In the genomic region with DNA sequence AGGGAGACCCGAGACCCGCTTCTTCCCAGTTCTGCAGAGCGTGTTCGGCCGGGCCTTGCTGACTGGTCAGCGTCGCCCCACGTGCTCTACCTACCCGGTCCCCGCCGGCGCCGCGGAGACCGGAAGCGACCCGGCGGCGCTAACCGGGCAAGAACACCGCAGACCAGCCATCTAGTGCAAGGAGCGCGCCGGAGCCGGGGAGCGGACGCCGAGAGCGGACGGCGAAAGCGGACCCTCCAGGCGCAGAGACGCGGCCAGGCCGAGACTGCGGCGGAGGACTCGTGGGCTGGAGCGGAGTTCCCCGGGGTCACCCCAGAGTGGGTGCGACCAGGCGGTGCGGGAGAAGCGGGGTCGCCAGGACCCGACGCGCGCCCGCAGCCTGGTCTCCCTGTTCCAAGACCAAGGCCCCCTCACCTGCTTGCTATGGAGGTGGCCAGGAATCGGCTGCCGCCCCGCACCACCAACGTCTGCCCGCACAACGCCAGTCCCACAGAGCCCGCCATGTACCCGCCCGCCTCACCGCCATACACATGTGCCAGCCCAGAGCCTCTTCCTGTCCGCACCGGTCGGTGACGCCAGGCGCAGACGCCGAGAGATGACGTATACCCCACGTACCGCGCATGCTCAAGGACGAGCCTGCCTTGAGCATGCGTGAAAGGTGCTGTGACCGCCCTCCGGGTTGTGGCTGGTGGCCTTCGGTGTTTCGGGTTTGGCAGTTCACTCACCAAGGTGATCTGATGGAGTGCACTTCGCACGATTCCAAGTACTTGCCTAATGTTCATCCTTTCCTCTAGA, we compare ENCODE assay signal across 1 cellular context.
TF ChIP-seq lines count a peak whose summit lies in the region.

A gene with protein sequence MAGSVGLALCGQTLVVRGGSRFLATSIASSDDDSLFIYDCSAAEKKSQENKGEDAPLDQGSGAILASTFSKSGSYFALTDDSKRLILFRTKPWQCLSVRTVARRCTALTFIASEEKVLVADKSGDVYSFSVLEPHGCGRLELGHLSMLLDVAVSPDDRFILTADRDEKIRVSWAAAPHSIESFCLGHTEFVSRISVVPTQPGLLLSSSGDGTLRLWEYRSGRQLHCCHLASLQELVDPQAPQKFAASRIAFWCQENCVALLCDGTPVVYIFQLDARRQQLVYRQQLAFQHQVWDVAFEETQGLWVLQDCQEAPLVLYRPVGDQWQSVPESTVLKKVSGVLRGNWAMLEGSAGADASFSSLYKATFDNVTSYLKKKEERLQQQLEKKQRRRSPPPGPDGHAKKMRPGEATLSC (minus strand): TSS at position 547 of the 795 bp plus-strand sequence. CDS start 44 bp downstream, at position 503.

TF ChIP-seq in HepG2, 621 proteins besides CTCF, POLR2A, EP300 and RAD21 (continued from another document and continues in another):
- TF ChIP-seq, protein P1, sequence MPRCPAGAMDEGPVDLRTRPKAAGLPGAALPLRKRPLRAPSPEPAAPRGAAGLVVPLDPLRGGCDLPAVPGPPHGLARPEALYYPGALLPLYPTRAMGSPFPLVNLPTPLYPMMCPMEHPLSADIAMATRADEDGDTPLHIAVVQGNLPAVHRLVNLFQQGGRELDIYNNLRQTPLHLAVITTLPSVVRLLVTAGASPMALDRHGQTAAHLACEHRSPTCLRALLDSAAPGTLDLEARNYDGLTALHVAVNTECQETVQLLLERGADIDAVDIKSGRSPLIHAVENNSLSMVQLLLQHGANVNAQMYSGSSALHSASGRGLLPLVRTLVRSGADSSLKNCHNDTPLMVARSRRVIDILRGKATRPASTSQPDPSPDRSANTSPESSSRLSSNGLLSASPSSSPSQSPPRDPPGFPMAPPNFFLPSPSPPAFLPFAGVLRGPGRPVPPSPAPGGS (CRISPR knock-in tag; IDR thresholded peaks at IDR 0.05), result peak; percentile 37; the same call in 1 of the 2 replicates
- TF ChIP-seq, protein P2, sequence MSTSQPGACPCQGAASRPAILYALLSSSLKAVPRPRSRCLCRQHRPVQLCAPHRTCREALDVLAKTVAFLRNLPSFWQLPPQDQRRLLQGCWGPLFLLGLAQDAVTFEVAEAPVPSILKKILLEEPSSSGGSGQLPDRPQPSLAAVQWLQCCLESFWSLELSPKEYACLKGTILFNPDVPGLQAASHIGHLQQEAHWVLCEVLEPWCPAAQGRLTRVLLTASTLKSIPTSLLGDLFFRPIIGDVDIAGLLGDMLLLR (CRISPR knock-in tag; IDR thresholded peaks at IDR 0.05), result peak; percentile 99
- TF ChIP-seq MED1 (CRISPR knock-in tag; IDR thresholded peaks at IDR 0.05) (peak; percentile 47; the same call in 1 of the 2 replicates), CHD4 (IDR thresholded peaks at IDR 0.05; ENCODE audit: borderline replicate concordance, low read length) (no peak), ZNF331 (CRISPR knock-in tag; IDR thresholded peaks at IDR 0.05) (peak; percentile 53; the same call in 1 of the 2 replicates), REPIN1 (CRISPR knock-in tag; IDR thresholded peaks at IDR 0.05; ENCODE audit: borderline replicate concordance, low read depth) (peak; percentile 70; the same call in 1 of the 2 replicates), GLI4 (CRISPR knock-in tag; IDR thresholded peaks at IDR 0.05; ENCODE audit: borderline replicate concordance) (peak; percentile 77; the same call in 1 of the 2 replicates), NAIF1 (CRISPR knock-in tag; IDR thresholded peaks at IDR 0.05; ENCODE audit: borderline replicate concordance) (peak; percentile 78; the same call in 1 of the 2 replicates), ZNF790 (CRISPR knock-in tag; IDR thresholded peaks at IDR 0.05; ENCODE audit: borderline replicate concordance) (no peak; the same call in 1 of the 2 replicates), AKAP8 (CRISPR knock-in tag; IDR thresholded peaks at IDR 0.05) (no peak; the same call in 1 of the 2 replicates), CCDC6 (CRISPR knock-in tag; IDR thresholded peaks at IDR 0.05) (peak; percentile 88; the same call in 1 of the 2 replicates), HNRNPK (IDR thresholded peaks at IDR 0.05; ENCODE audit: low read depth, low read length, poor library complexity, severe bottlenecking) (peak; percentile 67), FOXA1 (IDR thresholded peaks at IDR 0.05) (no peak), FOXA1 (CRISPR knock-in tag; IDR thresholded peaks at IDR 0.05) (peak; percentile 13; the same call in 1 of the 2 replicates), YY1 (IDR thresholded peaks at IDR 0.05; ENCODE audit: insufficient read depth, insufficient replicate concordance, low read depth, low read length) (peak; percentile 86), RXRA (CRISPR knock-in tag; IDR thresholded peaks at IDR 0.05) (peak; percentile 2; the same call in 1 of the 2 replicates), ZNF296 (CRISPR knock-in tag; conservative IDR thresholded peaks at IDR 0.05) (no peak), NFYC (CRISPR knock-in tag; IDR thresholded peaks at IDR 0.05) (peak; percentile 79), RBFOX2 (IDR thresholded peaks at IDR 0.05; ENCODE audit: low read depth, low read length) (peak; percentile 98), KDM2A (CRISPR knock-in tag; IDR thresholded peaks at IDR 0.05; ENCODE audit: borderline replicate concordance, low read depth) (peak; percentile 95), ZNF777 (CRISPR knock-in tag; IDR thresholded peaks at IDR 0.05) (0 out of 2 replicates have a peak, but pooled peaks have one; percentile 34), ZNF468 (CRISPR knock-in tag; IDR thresholded peaks at IDR 0.05) (0 out of 2 replicates have a peak, but pooled peaks have one; percentile 61), SMAD1 (CRISPR knock-in tag; IDR thresholded peaks at IDR 0.05; ENCODE audit: borderline replicate concordance, low read depth) (peak; percentile 73), ZNF747 (CRISPR knock-in tag; IDR thresholded peaks at IDR 0.05; ENCODE audit: borderline replicate concordance) (no peak; the same call in 1 of the 2 replicates), ZMYM3 (CRISPR knock-in tag; IDR thresholded peaks at IDR 0.05) (no peak), BCL6 (CRISPR knock-in tag; IDR thresholded peaks at IDR 0.05) (0 out of 2 replicates have a peak, but pooled peaks have one; percentile 0), MYC (CRISPR knock-in tag; IDR thresholded peaks at IDR 0.05; ENCODE audit: borderline replicate concordance) (peak; percentile 98), NFE2 (CRISPR knock-in tag; IDR thresholded peaks at IDR 0.05) (no peak), ARNT (IDR thresholded peaks at IDR 0.05) (no peak), HNF4A (CRISPR knock-in tag; IDR thresholded peaks at IDR 0.05) (0 out of 2 replicates have a peak, but pooled peaks have one; percentile 3), ZNF260 (CRISPR knock-in tag; IDR thresholded peaks at IDR 0.05; ENCODE audit: borderline replicate concordance, low read depth) (no peak)
- TF ChIP-seq, protein P3, sequence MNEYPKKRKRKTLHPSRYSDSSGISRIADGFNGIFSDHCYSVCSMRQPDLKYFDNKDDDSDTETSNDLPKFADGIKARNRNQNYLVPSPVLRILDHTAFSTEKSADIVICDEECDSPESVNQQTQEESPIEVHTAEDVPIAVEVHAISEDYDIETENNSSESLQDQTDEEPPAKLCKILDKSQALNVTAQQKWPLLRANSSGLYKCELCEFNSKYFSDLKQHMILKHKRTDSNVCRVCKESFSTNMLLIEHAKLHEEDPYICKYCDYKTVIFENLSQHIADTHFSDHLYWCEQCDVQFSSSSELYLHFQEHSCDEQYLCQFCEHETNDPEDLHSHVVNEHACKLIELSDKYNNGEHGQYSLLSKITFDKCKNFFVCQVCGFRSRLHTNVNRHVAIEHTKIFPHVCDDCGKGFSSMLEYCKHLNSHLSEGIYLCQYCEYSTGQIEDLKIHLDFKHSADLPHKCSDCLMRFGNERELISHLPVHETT (CRISPR knock-in tag; conservative IDR thresholded peaks at IDR 0.05), result 0 out of 2 replicates have a peak, but pooled peaks have one; percentile 54
- TF ChIP-seq, protein P4, sequence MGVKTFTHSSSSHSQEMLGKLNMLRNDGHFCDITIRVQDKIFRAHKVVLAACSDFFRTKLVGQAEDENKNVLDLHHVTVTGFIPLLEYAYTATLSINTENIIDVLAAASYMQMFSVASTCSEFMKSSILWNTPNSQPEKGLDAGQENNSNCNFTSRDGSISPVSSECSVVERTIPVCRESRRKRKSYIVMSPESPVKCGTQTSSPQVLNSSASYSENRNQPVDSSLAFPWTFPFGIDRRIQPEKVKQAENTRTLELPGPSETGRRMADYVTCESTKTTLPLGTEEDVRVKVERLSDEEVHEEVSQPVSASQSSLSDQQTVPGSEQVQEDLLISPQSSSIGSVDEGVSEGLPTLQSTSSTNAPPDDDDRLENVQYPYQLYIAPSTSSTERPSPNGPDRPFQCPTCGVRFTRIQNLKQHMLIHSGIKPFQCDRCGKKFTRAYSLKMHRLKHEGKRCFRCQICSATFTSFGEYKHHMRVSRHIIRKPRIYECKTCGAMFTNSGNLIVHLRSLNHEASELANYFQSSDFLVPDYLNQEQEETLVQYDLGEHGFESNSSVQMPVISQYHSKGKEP (CRISPR knock-in tag; IDR thresholded peaks at IDR 0.05), result 0 out of 2 replicates have a peak, but pooled peaks have one; percentile 14
- TF ChIP-seq, protein P5, sequence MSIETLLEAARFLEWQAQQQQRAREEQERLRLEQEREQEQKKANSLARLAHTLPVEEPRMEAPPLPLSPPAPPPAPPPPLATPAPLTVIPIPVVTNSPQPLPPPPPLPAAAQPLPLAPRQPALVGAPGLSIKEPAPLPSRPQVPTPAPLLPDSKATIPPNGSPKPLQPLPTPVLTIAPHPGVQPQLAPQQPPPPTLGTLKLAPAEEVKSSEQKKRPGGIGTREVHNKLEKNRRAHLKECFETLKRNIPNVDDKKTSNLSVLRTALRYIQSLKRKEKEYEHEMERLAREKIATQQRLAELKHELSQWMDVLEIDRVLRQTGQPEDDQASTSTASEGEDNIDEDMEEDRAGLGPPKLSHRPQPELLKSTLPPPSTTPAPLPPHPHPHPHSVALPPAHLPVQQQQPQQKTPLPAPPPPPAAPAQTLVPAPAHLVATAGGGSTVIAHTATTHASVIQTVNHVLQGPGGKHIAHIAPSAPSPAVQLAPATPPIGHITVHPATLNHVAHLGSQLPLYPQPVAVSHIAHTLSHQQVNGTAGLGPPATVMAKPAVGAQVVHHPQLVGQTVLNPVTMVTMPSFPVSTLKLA (IDR thresholded peaks at IDR 0.05), result peak; percentile 77
- TF ChIP-seq, protein P6, sequence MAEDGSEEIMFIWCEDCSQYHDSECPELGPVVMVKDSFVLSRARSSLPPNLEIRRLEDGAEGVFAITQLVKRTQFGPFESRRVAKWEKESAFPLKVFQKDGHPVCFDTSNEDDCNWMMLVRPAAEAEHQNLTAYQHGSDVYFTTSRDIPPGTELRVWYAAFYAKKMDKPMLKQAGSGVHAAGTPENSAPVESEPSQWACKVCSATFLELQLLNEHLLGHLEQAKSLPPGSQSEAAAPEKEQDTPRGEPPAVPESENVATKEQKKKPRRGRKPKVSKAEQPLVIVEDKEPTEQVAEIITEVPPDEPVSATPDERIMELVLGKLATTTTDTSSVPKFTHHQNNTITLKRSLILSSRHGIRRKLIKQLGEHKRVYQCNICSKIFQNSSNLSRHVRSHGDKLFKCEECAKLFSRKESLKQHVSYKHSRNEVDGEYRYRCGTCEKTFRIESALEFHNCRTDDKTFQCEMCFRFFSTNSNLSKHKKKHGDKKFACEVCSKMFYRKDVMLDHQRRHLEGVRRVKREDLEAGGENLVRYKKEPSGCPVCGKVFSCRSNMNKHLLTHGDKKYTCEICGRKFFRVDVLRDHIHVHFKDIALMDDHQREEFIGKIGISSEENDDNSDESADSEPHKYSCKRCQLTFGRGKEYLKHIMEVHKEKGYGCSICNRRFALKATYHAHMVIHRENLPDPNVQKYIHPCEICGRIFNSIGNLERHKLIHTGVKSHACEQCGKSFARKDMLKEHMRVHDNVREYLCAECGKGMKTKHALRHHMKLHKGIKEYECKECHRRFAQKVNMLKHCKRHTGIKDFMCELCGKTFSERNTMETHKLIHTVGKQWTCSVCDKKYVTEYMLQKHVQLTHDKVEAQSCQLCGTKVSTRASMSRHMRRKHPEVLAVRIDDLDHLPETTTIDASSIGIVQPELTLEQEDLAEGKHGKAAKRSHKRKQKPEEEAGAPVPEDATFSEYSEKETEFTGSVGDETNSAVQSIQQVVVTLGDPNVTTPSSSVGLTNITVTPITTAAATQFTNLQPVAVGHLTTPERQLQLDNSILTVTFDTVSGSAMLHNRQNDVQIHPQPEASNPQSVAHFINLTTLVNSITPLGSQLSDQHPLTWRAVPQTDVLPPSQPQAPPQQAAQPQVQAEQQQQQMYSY (CRISPR knock-in tag; IDR thresholded peaks at IDR 0.05), result no peak; the same call in 1 of the 2 replicates
- TF ChIP-seq, protein P7, sequence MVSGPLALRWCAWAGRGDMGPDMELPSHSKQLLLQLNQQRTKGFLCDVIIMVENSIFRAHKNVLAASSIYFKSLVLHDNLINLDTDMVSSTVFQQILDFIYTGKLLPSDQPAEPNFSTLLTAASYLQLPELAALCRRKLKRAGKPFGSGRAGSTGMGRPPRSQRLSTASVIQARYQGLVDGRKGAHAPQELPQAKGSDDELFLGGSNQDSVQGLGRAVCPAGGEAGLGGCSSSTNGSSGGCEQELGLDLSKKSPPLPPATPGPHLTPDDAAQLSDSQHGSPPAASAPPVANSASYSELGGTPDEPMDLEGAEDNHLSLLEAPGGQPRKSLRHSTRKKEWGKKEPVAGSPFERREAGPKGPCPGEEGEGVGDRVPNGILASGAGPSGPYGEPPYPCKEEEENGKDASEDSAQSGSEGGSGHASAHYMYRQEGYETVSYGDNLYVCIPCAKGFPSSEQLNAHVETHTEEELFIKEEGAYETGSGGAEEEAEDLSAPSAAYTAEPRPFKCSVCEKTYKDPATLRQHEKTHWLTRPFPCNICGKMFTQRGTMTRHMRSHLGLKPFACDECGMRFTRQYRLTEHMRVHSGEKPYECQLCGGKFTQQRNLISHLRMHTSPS (CRISPR knock-in tag; IDR thresholded peaks at IDR 0.05; ENCODE audit: low read depth), result 0 out of 2 replicates have a peak, but pooled peaks have one; percentile 27
- TF ChIP-seq, protein P8, sequence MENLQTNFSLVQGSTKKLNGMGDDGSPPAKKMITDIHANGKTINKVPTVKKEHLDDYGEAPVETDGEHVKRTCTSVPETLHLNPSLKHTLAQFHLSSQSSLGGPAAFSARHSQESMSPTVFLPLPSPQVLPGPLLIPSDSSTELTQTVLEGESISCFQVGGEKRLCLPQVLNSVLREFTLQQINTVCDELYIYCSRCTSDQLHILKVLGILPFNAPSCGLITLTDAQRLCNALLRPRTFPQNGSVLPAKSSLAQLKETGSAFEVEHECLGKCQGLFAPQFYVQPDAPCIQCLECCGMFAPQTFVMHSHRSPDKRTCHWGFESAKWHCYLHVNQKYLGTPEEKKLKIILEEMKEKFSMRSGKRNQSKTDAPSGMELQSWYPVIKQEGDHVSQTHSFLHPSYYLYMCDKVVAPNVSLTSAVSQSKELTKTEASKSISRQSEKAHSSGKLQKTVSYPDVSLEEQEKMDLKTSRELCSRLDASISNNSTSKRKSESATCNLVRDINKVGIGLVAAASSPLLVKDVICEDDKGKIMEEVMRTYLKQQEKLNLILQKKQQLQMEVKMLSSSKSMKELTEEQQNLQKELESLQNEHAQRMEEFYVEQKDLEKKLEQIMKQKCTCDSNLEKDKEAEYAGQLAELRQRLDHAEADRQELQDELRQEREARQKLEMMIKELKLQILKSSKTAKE (CRISPR knock-in tag; IDR thresholded peaks at IDR 0.05; ENCODE audit: borderline replicate concordance), result no peak; the same call in 1 of the 2 replicates
- TF ChIP-seq, protein P9, sequence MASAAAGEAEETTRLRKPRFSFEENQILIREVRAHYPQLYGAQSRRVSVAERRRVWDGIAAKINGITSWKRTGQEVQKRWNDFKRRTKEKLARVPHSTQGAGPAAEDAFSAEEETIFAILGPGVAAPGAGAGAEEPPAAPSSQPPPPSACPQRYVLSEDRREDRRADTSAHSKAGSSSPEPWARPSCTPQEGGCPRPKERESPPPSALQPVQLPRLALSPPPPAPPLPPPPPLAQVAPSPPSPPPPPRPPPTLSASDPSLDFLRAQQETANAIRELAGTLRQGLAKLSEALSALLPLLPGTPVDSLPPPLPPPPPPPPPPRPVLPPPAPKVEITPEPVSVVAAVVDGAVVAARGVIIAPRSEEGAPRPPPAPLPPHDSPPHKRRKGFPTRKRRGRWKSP (CRISPR knock-in tag; IDR thresholded peaks at IDR 0.05), result peak; percentile 95
